Comparison of ENCODE assay signal across 17 cellular contexts in the genomic region with DNA sequence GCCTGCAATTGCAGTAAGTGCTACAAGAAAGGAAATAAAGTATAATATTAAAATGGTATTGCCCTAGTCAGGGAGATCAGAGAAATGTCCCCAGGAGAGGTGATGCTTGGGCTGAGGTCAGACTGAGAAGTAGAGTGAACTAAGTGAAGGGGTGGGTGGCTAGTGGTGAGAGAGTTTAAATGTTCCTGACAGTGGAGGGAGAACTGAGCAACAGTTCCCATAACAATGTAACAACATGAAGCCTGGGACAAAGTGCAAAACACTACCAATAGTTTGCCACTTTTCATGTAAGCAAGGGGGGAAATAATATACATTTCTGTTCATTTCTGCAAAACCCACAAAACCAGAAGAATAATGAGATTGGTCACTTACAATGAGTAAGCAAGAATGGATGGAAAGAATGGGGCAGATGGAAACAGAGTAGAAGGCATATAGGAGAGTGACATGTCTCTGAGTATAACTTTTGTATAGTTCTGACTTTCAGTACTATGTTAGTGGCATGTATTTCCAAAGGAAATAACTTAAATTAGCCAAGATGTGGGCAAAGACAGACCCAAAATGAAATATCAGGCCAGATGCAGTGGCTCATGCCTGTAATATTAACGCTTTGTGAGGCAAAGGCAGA. TPM values are rescaled to one million over a fixed set of nuclear protein-coding genes. Genes with fewer than 3 reads are reported as not detected.
"Had no signal": no experiment of that assay in that cellular context is flagged by ENCODE, and none has a peak within 500 bp of the region (broad histone marks: within the 10 kb centered on the region; RNA-seq: fewer than 3 reads in every experiment).

No MANE protein-coding gene starts in this region.

- FAIRE-seq: astrocyte, bronchial epithelial cell, pancreas had no signal

- H3K36me3 Mint-ChIP-seq: naive B cell had no signal

- H3K36me3 ChIP-seq: left ventricle myocardium inferior, pancreas, sigmoid colon, spleen, tibial nerve, vagina, WERI-Rb-1 had no signal

- H3K9me3 ChIP-seq: left ventricle myocardium inferior, pancreas, sigmoid colon, spleen, tibial nerve, vagina had no signal

- H3K9me3 Mint-ChIP-seq: dendritic cell treated with granulocyte-macrophage colony-stimulating factor and Interleukin-4, amounts not matched to agents 40 ng/mL and 50 ng/mL, for 4 days; naive B cell; T-helper 1 cell treated with Interleukin-12 subunit alpha and Interleukin-12 subunit beta and Interleukin-4 antibody, amounts not matched to agents 30 μg/mL and 1 μg/mL, for 36 hours had no signal

- H3K4me3 Mint-ChIP-seq: dendritic cell treated with granulocyte-macrophage colony-stimulating factor and Interleukin-4, amounts not matched to agents 40 ng/mL and 50 ng/mL, for 4 days; naive B cell; T-helper 1 cell treated with Interleukin-12 subunit alpha and Interleukin-12 subunit beta and Interleukin-4 antibody, amounts not matched to agents 30 μg/mL and 1 μg/mL, for 36 hours had no signal

- H3K27me3 ChIP-seq: pancreas, sigmoid colon, tibial nerve, vagina had no signal

- H3K27ac Mint-ChIP-seq: dendritic cell treated with granulocyte-macrophage colony-stimulating factor and Interleukin-4, amounts not matched to agents 40 ng/mL and 50 ng/mL, for 4 days; naive B cell; T-helper 1 cell treated with Interleukin-12 subunit alpha and Interleukin-12 subunit beta and Interleukin-4 antibody, amounts not matched to agents 30 μg/mL and 1 μg/mL, for 36 hours had no signal

- DNase-seq: activated naive CD4-positive, alpha-beta T cell treated with Interleukin-2 at 50 U/mL for 16 hours; effector memory CD4-positive, alpha-beta T cell; foreskin fibroblast; hypothalamus; left ventricle myocardium inferior; naive B cell; pancreas; sigmoid colon; spleen; WERI-Rb-1 had no signal

- H3K4me3 ChIP-seq: left ventricle myocardium inferior, pancreas, sigmoid colon, spleen, tibial nerve, vagina had no signal

- H3K27ac ChIP-seq: left ventricle myocardium inferior, pancreas, sigmoid colon, spleen, tibial nerve, vagina, WERI-Rb-1 had no signal

- ATAC-seq: pancreas had no signal

- H3K4me1 Mint-ChIP-seq: naive B cell had no signal

- H3K4me1 ChIP-seq: left ventricle myocardium inferior, pancreas, sigmoid colon, spleen, tibial nerve, vagina had no signal

RNA-seq across cellular contexts. Expression of gene FAXC, which starts 13.3 kb away (rescaled TPM):
- total RNA-seq: mononuclear cell had no signal
